ENCODE assay signal across 17 cellular contexts in genomic region chr9:95116820-95117204, GRCh38.
A peak's percentile ranks its signal among the peaks of the same experiment; 100 is the strongest.
DNase-seq lines count a peak whose midpoint lies in the region; ATAC-seq and TF ChIP-seq lines count a peak whose summit lies in the region.
"Had no signal": no experiment of that assay in that cellular context is flagged by ENCODE, and none has a peak within 500 bp of the region (broad histone marks: within the 10 kb centered on the region; RNA-seq: fewer than 3 reads in every experiment).

No MANE protein-coding gene starts in this region.

- in situ Hi-C loops in mammary epithelial cell (cut with MboI; ENCODE audit: low sequenced_read_pairs in 2 of 2): no loop called here

- no peak overlapping the region for H3K9ac ChIP-seq in mammary epithelial cell (ENCODE audit: insufficient read depth, low read length)

- no peaks in the 10 kb centered on the region for H3K79me2 ChIP-seq in mammary epithelial cell (ENCODE audit: insufficient read depth, low read length)

- dilution Hi-C loops in mammary epithelial cell (cut with HindIII; ENCODE audit: low sequenced_read_pairs): no loop called here

- H3K36me3 Mint-ChIP-seq in MCF 10A (ENCODE audit: insufficient read depth, unreplicated experiment): peaks cover 16% of the 10 kb centered on the region

- intact Hi-C loops in mammary epithelial cell (cut with micrococcal nuclease): no loop called here
- intact Hi-C loops in MCF 10A (cut with micrococcal nuclease): loop anchor here (2.0 kb wide), 1 partner anchor 334 kb away; no protein-coding TSS in a partner anchor
- intact Hi-C loops in left lung (cut with DNase I): no loop called here
- intact Hi-C loops in uterus (cut with DNase I; ENCODE audit: low total_unique reads): no loop called here

- H3K4me3 ChIP-seq in mammary epithelial cell (replicated peaks in 1 of 3; ENCODE audit: insufficient read depth in 1 of 3, low read depth in 2 of 3, low read length in 3 of 3) (no peak overlapping the region), left lung (no peak overlapping the region), uterus (no peak overlapping the region)
- H3K4me3 ChIP-seq: upper lobe of right lung had no signal

- H3K36me3 ChIP-seq in mammary epithelial cell (ENCODE audit: insufficient read depth, low read length) (no peaks in the 10 kb centered on the region), left lung (peaks cover 0 to 1% of the 10 kb centered on the region in 2 donors), uterus (no peaks in the 10 kb centered on the region)

- H3K27ac Mint-ChIP-seq in MCF 10A (ENCODE audit: low read depth, unreplicated experiment): no peak overlapping the region
- H3K27ac Mint-ChIP-seq: CD8-positive, alpha-beta memory T cell; memory B cell had no signal

- H3K27ac ChIP-seq in mammary epithelial cell (ENCODE audit: insufficient read depth, low read depth, low read length): no peak overlapping the region
- peak overlapping the region; percentile 35 for H3K27ac ChIP-seq in cingulate gyrus (ENCODE audit: low read depth, low read length)
- no peak overlapping the region for H3K27ac ChIP-seq in left lung
- peak overlapping the region; percentile 59 to 61 for H3K27ac ChIP-seq in uterus
- H3K27ac ChIP-seq: upper lobe of right lung had no signal

- TF ChIP-seq CTCF in mammary epithelial cell (conservative IDR thresholded peaks at IDR 0.05 in 1 of 2, IDR thresholded peaks at IDR 0.05 in 1 of 2; ENCODE audit: extremely low read depth in 1 of 2, insufficient read depth in 1 of 2, low read depth in 1 of 2, low read length in 2 of 2) (no peak), MCF 10A (IDR thresholded peaks at IDR 0.05; ENCODE audit: unreplicated experiment) (no peak), left lung (IDR thresholded peaks at IDR 0.05) (no peak), uterus (IDR thresholded peaks at IDR 0.05) (no peak), GM10266 (IDR thresholded peaks at IDR 0.05; ENCODE audit: control insufficient read depth, insufficient read depth, low read depth, missing control alignments) (no peak)

- no peak overlapping the region for H2AFZ ChIP-seq in mammary epithelial cell (ENCODE audit: low read depth, low read length)

- WGBS in mammary epithelial cell (ENCODE audit: low coverage, missing lambda C conversion rate): 27% methylated on average over 1 of the region's 1 CpG

- no peaks in the 10 kb centered on the region for H4K20me1 ChIP-seq in mammary epithelial cell (ENCODE audit: insufficient read depth, low read length)

- H3K4me1 Mint-ChIP-seq in MCF 10A (ENCODE audit: insufficient read depth, unreplicated experiment): peaks cover 12% of the 10 kb centered on the region
- H3K4me1 Mint-ChIP-seq: CD8-positive, alpha-beta memory T cell; memory B cell; neural crest cell had no signal

- H3K9me3 ChIP-seq in mammary epithelial cell (replicated peaks; ENCODE audit: insufficient read depth, low read length) (no peaks in the 10 kb centered on the region), left lung (no peaks in the 10 kb centered on the region), uterus (no peaks in the 10 kb centered on the region)
- H3K9me3 ChIP-seq: upper lobe of right lung had no signal

- H3K4me1 ChIP-seq in mammary epithelial cell (ENCODE audit: insufficient read depth, low read length) (no peaks in the 10 kb centered on the region), left lung (no peaks in the 10 kb centered on the region), uterus (no peaks in the 10 kb centered on the region)

- H3K9me3 Mint-ChIP-seq in MCF 10A (ENCODE audit: unreplicated experiment): no peaks in the 10 kb centered on the region
- H3K9me3 Mint-ChIP-seq: CD8-positive, alpha-beta memory T cell; memory B cell; neural crest cell had no signal

- H3K27me3 ChIP-seq in mammary epithelial cell (ENCODE audit: insufficient read depth, low read length) (no peaks in the 10 kb centered on the region), left lung (no peaks in the 10 kb centered on the region), uterus (no peaks in the 10 kb centered on the region)
- H3K27me3 ChIP-seq: upper lobe of right lung had no signal

- H3K4me3 Mint-ChIP-seq in MCF 10A (ENCODE audit: unreplicated experiment): no peak overlapping the region
- H3K4me3 Mint-ChIP-seq: CD8-positive, alpha-beta memory T cell; memory B cell; neural crest cell had no signal

- DNase-seq in mammary epithelial cell (peak; percentile 32), MCF 10A (ENCODE audit: unreplicated experiment) (no peak), left lung (no peak), uterus (peak in 1 of 2 donors; percentile 30), GM10266 (ENCODE audit: extremely low spot score) (no peak), NCI-H128 (lab: John Stamatoyannopoulos, UW; ENCODE audit: unreplicated experiment) (no peak)
- DNase-seq in stimulated activated CD4-positive, alpha-beta T cell treated with anti-CD3 and anti-CD28 coated beads, Interleukin-15, amount 100 ng/mL, for 24 hours: no peak
- DNase-seq: activated gamma-delta T cell treated with Interleukin-2 at 50 U/mL for 16 hours; CD8-positive, alpha-beta memory T cell; EL; GOT3; NCI-H2081 treated with DMSO at 0.1 percent for 48 hours; stimulated activated CD4-positive, alpha-beta T cell treated with anti-CD3 and anti-CD28 coated beads, Interleukin-2, amount 100 ng/mL, for 24 hours had no signal

- CTCF ChIA-PET in mammary epithelial cell (lab: Charles Lee; ENCODE audit: low non-redundant PET) (no interaction called here), MCF 10A (lab: Yijun Ruan, JAX) (interaction anchor here (1.4 to 8.8 kb wide), 3 partner anchors 12 to 436 kb away, joined by 4 to 94 read pairs (median 6); no protein-coding TSS in a partner anchor)

- no peak for TF ChIP-seq POLR2A in uterus (IDR thresholded peaks at IDR 0.05)

- POLR2A ChIA-PET in MCF 10A (lab: Yijun Ruan, JAX): interaction anchor here (0.6 to 1.0 kb wide), 2 partner anchors 14 to 202 kb away, joined by 4 read pairs; no protein-coding TSS in a partner anchor

- BruUV-seq in mammary epithelial cell (replicated peaks; lab: Mats Ljungman, UMichigan) (no TSS peak), MCF 10A (replicated peaks; lab: Mats Ljungman, UMichigan) (no TSS peak)

- no peaks in the 10 kb centered on the region for H3K27me3 Mint-ChIP-seq in MCF 10A (ENCODE audit: insufficient read depth, unreplicated experiment)
- H3K27me3 Mint-ChIP-seq: CD8-positive, alpha-beta memory T cell; memory B cell had no signal

- ATAC-seq in left lung: peak; percentile 26

- H3K4me2 ChIP-seq in mammary epithelial cell (ENCODE audit: insufficient read depth, low read depth, low read length): no peak overlapping the region

Comparison
In these comparisons a context has a peak if more than half of its experiments do, and no peak if none do; other contexts are left out.
1. H3K27ac ChIP-seq: peak in cingulate gyrus (single experiment) and uterus (2 of 2); none in mammary epithelial cell (single experiment) and left lung (0 of 2).